Comparison of ENCODE assay signal across 18 cellular contexts in genomic region chr6:50829898-50830439, GRCh38.
"Had no signal": no experiment of that assay in that cellular context is flagged by ENCODE, and none has a peak within 500 bp of the region (broad histone marks: within the 10 kb centered on the region; RNA-seq: fewer than 3 reads in every experiment).

No MANE protein-coding gene starts in this region.

- DNase-seq: activated CD4-positive, alpha-beta T cell treated with anti-CD3 and anti-CD28 coated beads for 48 hours; activated CD8-positive, alpha-beta memory T cell treated with anti-CD3 and anti-CD28 coated beads, Interleukin-2, amount 50 U/mL, for 4 hours; activated CD8-positive, alpha-beta T cell treated with anti-CD3 and anti-CD28 coated beads, Interleukin-2, amount 10 ng/mL, durations not matched to agents 7 days and 5 days; activated gamma-delta T cell; activated T-cell treated with anti-CD3 and anti-CD28 coated beads, Interleukin-2, amount 50 U/mL, for 72 hours; caudate nucleus; hypothalamus; left ventricle myocardium superior; mucosa of descending colon; naive thymus-derived CD4-positive, alpha-beta T cell; posterior cingulate gyrus; stimulated activated CD4-positive, alpha-beta T cell treated with anti-CD3 and anti-CD28 coated beads, Interleukin-15, amount 100 ng/mL, for 24 hours; stimulated activated CD4-positive, alpha-beta T cell treated with anti-CD3 and anti-CD28 coated beads, Interleukin-4, amount 100 ng/mL, for 1 hour; stimulated activated naive CD4-positive, alpha-beta T cell; substantia nigra had no signal

- ATAC-seq: activated CD8-positive, alpha-beta T cell treated with anti-CD3 and anti-CD28 coated beads, Interleukin-2, amount 10 ng/mL, durations not matched to agents 7 days and 5 days; activated naive CD4-positive, alpha-beta T cell treated with anti-CD3 and anti-CD28 coated beads, Interleukin-2, amount 50 U/mL, for 72 hours; activated T-cell treated with anti-CD3 and anti-CD28 coated beads, Interleukin-2, amount 50 U/mL, for 72 hours; esophagus mucosa; left ventricle myocardium superior; mucosa of descending colon; naive thymus-derived CD4-positive, alpha-beta T cell; WTC11 had no signal
